ENCODE assay signal across 14 cellular contexts in the genomic region with DNA sequence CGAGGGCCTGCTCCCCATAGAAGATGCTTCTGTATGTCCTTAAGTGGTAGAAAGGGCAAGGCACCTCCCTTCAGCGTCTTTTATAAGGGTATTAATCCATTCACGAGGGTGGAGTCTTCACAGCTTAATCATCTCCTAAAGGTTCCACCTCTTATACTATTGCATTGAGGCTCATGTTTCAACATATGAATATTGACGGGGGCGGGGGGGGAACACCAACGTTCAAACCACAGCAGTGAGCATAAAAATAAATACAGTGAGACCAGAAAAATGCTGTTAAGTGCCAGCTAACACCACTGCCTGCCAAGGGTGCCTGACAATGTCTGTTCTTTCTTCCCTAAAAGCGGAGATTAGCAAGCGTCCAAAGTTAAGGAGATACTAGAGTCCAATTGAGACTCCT.
DNase-seq lines count a peak whose midpoint lies in the region; ATAC-seq and TF ChIP-seq lines count a peak whose summit lies in the region.
"Had no signal": no experiment of that assay in that cellular context is flagged by ENCODE, and none has a peak within 500 bp of the region (broad histone marks: within the 10 kb centered on the region; RNA-seq: fewer than 3 reads in every experiment).

No MANE protein-coding gene starts in this region.

- H3K4me1 ChIP-seq in right atrium auricular region (no peaks in the 10 kb centered on the region), SJSA1 (replicated peaks) (peaks cover 41% of the 10 kb centered on the region), osteoblast (ENCODE audit: insufficient read depth, low read length) (peaks cover 3% of the 10 kb centered on the region)
- H3K4me1 ChIP-seq: HAP-1 had no signal

- H3K9me3 ChIP-seq in right atrium auricular region (no peaks in the 10 kb centered on the region), SJSA1 (replicated peaks) (no peaks in the 10 kb centered on the region), osteoblast (ENCODE audit: low read depth, low read length) (no peaks in the 10 kb centered on the region)
- H3K9me3 ChIP-seq: HAP-1 had no signal

- no peaks in the 10 kb centered on the region for H4K20me1 ChIP-seq in osteoblast (ENCODE audit: insufficient read depth, low read length)

- intact Hi-C loops in left ventricle myocardium superior (cut with micrococcal nuclease), result no loop called here

- no peaks in the 10 kb centered on the region for H3K27me3 ChIP-seq in right atrium auricular region
- no peaks in the 10 kb centered on the region for H3K27me3 ChIP-seq in SJSA1 (replicated peaks)
- H3K27me3 ChIP-seq in osteoblast (ENCODE audit: insufficient read depth, low read length), result no peaks in the 10 kb centered on the region

- no peak for ATAC-seq in left ventricle myocardium superior
- ATAC-seq in HG02852 (IDR thresholded peaks at IDR 0.05; ENCODE audit: unreplicated experiment), result no peak
- ATAC-seq: K562 had no signal

- H3K36me3 ChIP-seq in right atrium auricular region (no peaks in the 10 kb centered on the region), SJSA1 (no peaks in the 10 kb centered on the region), osteoblast (ENCODE audit: insufficient read depth, low read length) (no peaks in the 10 kb centered on the region)
- H3K36me3 ChIP-seq: HAP-1 had no signal

- no peak overlapping the region for H3K4me3 ChIP-seq in right atrium auricular region
- H3K4me3 ChIP-seq in SJSA1, result no peak overlapping the region
- no peak overlapping the region for H3K4me3 ChIP-seq in osteoblast (ENCODE audit: insufficient read depth, low read length)
- H3K4me3 ChIP-seq: HAP-1, K562 had no signal

- H3K79me2 ChIP-seq in osteoblast (ENCODE audit: insufficient read depth, low read length), result no peaks in the 10 kb centered on the region

- TF ChIP-seq CTCF in right atrium auricular region (IDR thresholded peaks at IDR 0.05), result no peak
- no peak for TF ChIP-seq CTCF in osteoblast (IDR thresholded peaks at IDR 0.05; ENCODE audit: extremely low read depth, low read depth, low read length)

- DNase-seq in right atrium auricular region (ENCODE audit: low spot score) (peak; percentile 28), left ventricle myocardium superior (no peak), SJSA1 (ENCODE audit: low read depth in 1 of 2, low spot score in 2 of 2) (peak in 1 of 2 experiments; percentile 61), osteoblast (ENCODE audit: insufficient read length, low spot score, missing footprints) (peak; percentile 32), LoVo (ENCODE audit: low spot score) (no peak), superior temporal gyrus (ENCODE audit: extremely low spot score) (no peak)
- DNase-seq: CD8-positive, alpha-beta memory T cell; DMS53; GOT3 had no signal

- H2AFZ ChIP-seq in osteoblast (ENCODE audit: low read length), result no peak overlapping the region

- no peak overlapping the region for H3K27ac ChIP-seq in right atrium auricular region
- peak overlapping the region; percentile 69 for H3K27ac ChIP-seq in SJSA1
- no peak overlapping the region for H3K27ac ChIP-seq in osteoblast (ENCODE audit: low read depth, low read length)
- H3K27ac ChIP-seq: 22Rv1, HL-60 had no signal

- no peak overlapping the region for H3K4me2 ChIP-seq in osteoblast (ENCODE audit: insufficient read depth, low read length)

Comparison
In these comparisons a context has a peak if more than half of its experiments do, and no peak if none do; other contexts are left out.
1. DNase-seq: peak in right atrium auricular region (single experiment) and osteoblast (single experiment); none in left ventricle myocardium superior (single experiment), LoVo (single experiment) and superior temporal gyrus (single experiment).